Comparison of ENCODE assay signal across 10 cellular contexts in genomic region chr2:195612515-195613495, GRCh38. TPM values are rescaled to one million over a fixed set of nuclear protein-coding genes. Genes with fewer than 3 reads are reported as not detected.
DNase-seq lines count a peak whose midpoint lies in the region; ATAC-seq, FAIRE-seq and TF ChIP-seq lines count a peak whose summit lies in the region.
"Had no signal": no experiment of that assay in that cellular context is flagged by ENCODE, and none has a peak within 500 bp of the region (broad histone marks: within the 10 kb centered on the region; RNA-seq: fewer than 3 reads in every experiment).

No MANE protein-coding gene starts in this region.

- BruUV-seq in HCT116 (replicated peaks; lab: Mats Ljungman, UMichigan) = no TSS peak

- no peak overlapping the region for H3K9ac ChIP-seq in HCT116 (ENCODE audit: low read length)
- H3K9ac ChIP-seq in astrocyte (ENCODE audit: low read length) = peak overlapping the region; percentile 90
- peak overlapping the region; percentile 62 for H3K9ac ChIP-seq in skeletal muscle satellite cell (ENCODE audit: low read depth, low read length)

- peaks cover 32% of the 10 kb centered on the region for H3K4me1 Mint-ChIP-seq in astrocyte (ENCODE audit: low read depth, unreplicated experiment)

- H4K20me1 ChIP-seq in HCT116 (ENCODE audit: insufficient read depth) = no peaks in the 10 kb centered on the region
- H4K20me1 ChIP-seq in astrocyte (ENCODE audit: insufficient read depth, low read length) = no peaks in the 10 kb centered on the region
- H4K20me1 ChIP-seq in hepatocyte (ENCODE audit: insufficient read depth, poor library complexity, severe bottlenecking) = no peaks in the 10 kb centered on the region

- H3K36me3 Mint-ChIP-seq in astrocyte (ENCODE audit: low read depth, unreplicated experiment) = no peaks in the 10 kb centered on the region

- POLR2A ChIA-PET in HCT116 (lab: Charles Lee) = no interaction called here

- H3K27me3 ChIP-seq in HCT116 (ENCODE audit: insufficient read depth, low read length) (no peaks in the 10 kb centered on the region), astrocyte (ENCODE audit: insufficient read depth, low read length) (no peaks in the 10 kb centered on the region), hepatocyte (no peaks in the 10 kb centered on the region), skeletal muscle satellite cell (ENCODE audit: control insufficient read depth, insufficient read depth, low read length) (no peaks in the 10 kb centered on the region), ovary (no peaks in the 10 kb centered on the region)

- FAIRE-seq in astrocyte (lab: Jason Lieb, UNC) = peak; percentile 96
- FAIRE-seq: frontal cortex had no signal

- WGBS in hepatocyte (ENCODE audit: low lambda C conversion rate, missing lambda C conversion rate) = 36% methylated on average over 5 of the region's 5 CpGs
- WGBS in ovary, 3 donors = 15 to 20% (median 16%) methylated on average over 5 of the region's 5 CpGs

- no peak for TF ChIP-seq EP300 in ovary (IDR thresholded peaks at IDR 0.05)

- TF ChIP-seq RAD21 in HCT116 (IDR thresholded peaks at IDR 0.05; ENCODE audit: low read depth) = no peak

- TF ChIP-seq POLR2A in HCT116 (IDR thresholded peaks at IDR 0.05; ENCODE audit: borderline replicate concordance, extremely low read depth, insufficient read depth, insufficient read length) (no peak), ovary (IDR thresholded peaks at IDR 0.05) (no peak)

- H3K9me3 Mint-ChIP-seq in astrocyte (ENCODE audit: unreplicated experiment) = no peaks in the 10 kb centered on the region

- H3K9me2 ChIP-seq in HCT116 (ENCODE audit: insufficient read depth) (no peaks in the 10 kb centered on the region), hepatocyte (replicated peaks; ENCODE audit: insufficient read depth) (no peaks in the 10 kb centered on the region)

- H3K4me3 ChIP-seq in HCT116 (replicated peaks in 1 of 2; ENCODE audit: low read depth in 1 of 2, low read length in 2 of 2) = no peak overlapping the region
- H3K4me3 ChIP-seq in astrocyte (ENCODE audit: insufficient read depth, low read depth, low read length) = peak overlapping the region; percentile 56
- H3K4me3 ChIP-seq in hepatocyte = no peak overlapping the region
- peak overlapping the region; percentile 43 for H3K4me3 ChIP-seq in skeletal muscle satellite cell (ENCODE audit: low read length)
- no peak overlapping the region for H3K4me3 ChIP-seq in ovary

- H3K4me3 Mint-ChIP-seq in astrocyte (ENCODE audit: unreplicated experiment) = peak overlapping the region; percentile 84
- H3K4me3 Mint-ChIP-seq: activated CD8-positive, alpha-beta T cell treated with anti-CD3 and anti-CD28 coated beads, Interleukin-2, amount 10 ng/mL, durations not matched to agents 7 days and 5 days had no signal

- H3K9me3 ChIP-seq in HCT116 (ENCODE audit: control insufficient read depth in 1 of 2, insufficient read depth in 1 of 2, low read depth in 1 of 2, low read length in 2 of 2) (no peaks in the 10 kb centered on the region), astrocyte (ENCODE audit: insufficient read depth, low read depth, low read length) (no peaks in the 10 kb centered on the region), hepatocyte (ENCODE audit: low read depth) (no peaks in the 10 kb centered on the region), skeletal muscle satellite cell (replicated peaks; ENCODE audit: low read length) (no peaks in the 10 kb centered on the region), ovary (no peaks in the 10 kb centered on the region)

- H3K79me2 ChIP-seq in HCT116 (ENCODE audit: insufficient read depth, low read length) = no peaks in the 10 kb centered on the region
- H3K79me2 ChIP-seq in astrocyte (ENCODE audit: insufficient read depth, low read length) = no peaks in the 10 kb centered on the region
- no peaks in the 10 kb centered on the region for H3K79me2 ChIP-seq in hepatocyte

- H2AFZ ChIP-seq in HCT116 (ENCODE audit: low read depth, low read length, poor library complexity, severe bottlenecking) (peak overlapping the region; percentile 12), astrocyte (ENCODE audit: low read depth, low read length) (peak overlapping the region; percentile 8), hepatocyte (no peak overlapping the region)

- RAD21 ChIA-PET in HCT116 (lab: Charles Lee; ENCODE audit: low non-redundant PET in 1 of 2, low total read pairs in 2 of 2, uncharacterized antibody in 2 of 2, unreplicated experiment in 2 of 2) = no interaction called here

- CTCF ChIA-PET in HCT116 (lab: Charles Lee) = no interaction called here

- TF ChIP-seq CTCF in HCT116 (IDR thresholded peaks at IDR 0.05 in 2 of 3, conservative IDR thresholded peaks at IDR 0.05 in 1 of 3; ENCODE audit: borderline replicate concordance in 1 of 3, insufficient read depth in 1 of 3, low read depth in 2 of 3, low read length in 2 of 3) (no peak), astrocyte (IDR thresholded peaks at IDR 0.05; ENCODE audit: insufficient read depth, low read depth, low read length) (no peak), hepatocyte (IDR thresholded peaks at IDR 0.05; ENCODE audit: poor library complexity) (no peak), ovary (IDR thresholded peaks at IDR 0.05) (no peak)

- H3K4me1 ChIP-seq in HCT116 (ENCODE audit: control insufficient read depth in 1 of 2, insufficient read depth in 2 of 2, low read length in 2 of 2) = peaks cover 3 to 16% of the 10 kb centered on the region in 2 experiments; a peak in 3 of 4 replicates
- peaks cover 22% of the 10 kb centered on the region for H3K4me1 ChIP-seq in astrocyte (ENCODE audit: insufficient read depth, low read length)
- peaks cover 7% of the 10 kb centered on the region for H3K4me1 ChIP-seq in hepatocyte (ENCODE audit: insufficient read depth)
- H3K4me1 ChIP-seq in skeletal muscle satellite cell (ENCODE audit: control insufficient read depth, insufficient read depth, low read length) = peaks cover 20% of the 10 kb centered on the region
- peaks cover 3% of the 10 kb centered on the region for H3K4me1 ChIP-seq in ovary (ENCODE audit: insufficient read depth)

- DNase-seq in HCT116 (ENCODE audit: low read depth, low spot score) (no peak), astrocyte (ENCODE audit: low read depth) (peak; percentile 94), hepatocyte (ENCODE audit: low spot score) (peak; percentile 71), cerebellar nuclear complex (lab: John Stamatoyannopoulos, UW) (no peak), ovary (no peak)
- DNase-seq: activated CD8-positive, alpha-beta T cell treated with anti-CD3 and anti-CD28 coated beads, Interleukin-2, amount 10 ng/mL, durations not matched to agents 7 days and 5 days had no signal

- no peaks in the 10 kb centered on the region for H3K27me3 Mint-ChIP-seq in astrocyte (ENCODE audit: low read depth, unreplicated experiment)

- ATAC-seq in HCT116 (peak; percentile 49), HG03432 (IDR thresholded peaks at IDR 0.05; ENCODE audit: unreplicated experiment) (no peak), HG03521 (IDR thresholded peaks at IDR 0.05; ENCODE audit: unreplicated experiment) (no peak)
- ATAC-seq: activated CD8-positive, alpha-beta T cell treated with anti-CD3 and anti-CD28 coated beads, Interleukin-2, amount 10 ng/mL, durations not matched to agents 7 days and 5 days had no signal

- H3K4me2 ChIP-seq in HCT116 (ENCODE audit: low read length) (peak overlapping the region; percentile 41), astrocyte (ENCODE audit: low read length) (peak overlapping the region; percentile 83), hepatocyte (peak overlapping the region; percentile 67), skeletal muscle satellite cell (ENCODE audit: low read length) (peak overlapping the region; percentile 70)

- H3K36me3 ChIP-seq in HCT116 (ENCODE audit: control insufficient read depth in 1 of 2, insufficient read depth in 2 of 2, low read length in 2 of 2) (no peaks in the 10 kb centered on the region), astrocyte (ENCODE audit: insufficient read depth, low read length) (no peaks in the 10 kb centered on the region), hepatocyte (replicated peaks; ENCODE audit: insufficient read depth, low read depth) (no peaks in the 10 kb centered on the region), skeletal muscle satellite cell (ENCODE audit: insufficient read depth, low read length) (no peaks in the 10 kb centered on the region), ovary (no peaks in the 10 kb centered on the region)

- H3K27ac ChIP-seq in HCT116 (ENCODE audit: low read depth, low read length) (no peak overlapping the region), astrocyte (ENCODE audit: low read depth, low read length) (peak overlapping the region; percentile 93), hepatocyte (peak overlapping the region; percentile 76), ovary (no peak overlapping the region)

- peak overlapping the region; percentile 97 for H3K27ac Mint-ChIP-seq in astrocyte (ENCODE audit: unreplicated experiment)
- H3K27ac Mint-ChIP-seq: activated CD8-positive, alpha-beta T cell treated with anti-CD3 and anti-CD28 coated beads, Interleukin-2, amount 10 ng/mL, durations not matched to agents 7 days and 5 days had no signal

- intact Hi-C loops in HCT116 (cut with micrococcal nuclease) = no loop called here
- intact Hi-C loops in ovary (cut with DNase I) = no loop called here

TF ChIP-seq in HCT116, 20 proteins besides CTCF, POLR2A, EP300 and RAD21 (continues in another document):
- TF ChIP-seq TCF7L2 (IDR thresholded peaks at IDR 0.05; ENCODE audit: borderline replicate concordance, extremely low read depth, insufficient read depth, insufficient read length) = no peak

RNA-seq across cellular contexts. Expression of gene SLC39A10, which starts 44.2 kb away (rescaled TPM):
- 59.0 TPM for total RNA-seq in HCT116 (2021; ENCODE audit: unreplicated experiment)
- 9.2 and 10.9 TPM in 2 replicates for polyA plus RNA-seq in HCT116 (2012)
- 90.2 and 96.2 TPM in 2 replicates for total RNA-seq in astrocyte
- 69.4 and 80.2 TPM in 2 replicates for total RNA-seq in hepatocyte
- 32.1 and 33.5 TPM in 2 replicates for polyA plus RNA-seq in hepatocyte
- 20.8 and 27.4 TPM in 2 replicates for total RNA-seq in skeletal muscle satellite cell (2012; rRNA removed)
- 10 to 100 TPM; 15.0 to 33.5 (median 28.3) TPM for total RNA-seq in ovary
- polyA plus RNA-seq in ovary = 10 to 100 TPM in 1 of 2 donors, 1 to 10 TPM in 1; 9.1 to 12.0 TPM

Comparison
In these comparisons a context has a peak if more than half of its experiments do, and no peak if none do; other contexts are left out.
1. DNase-seq: peak in astrocyte (single experiment) and hepatocyte (single experiment); none in HCT116 (single experiment), cerebellar nuclear complex (0 of 2) and ovary (0 of 5).
2. H3K27ac ChIP-seq: peak in astrocyte (single experiment) and hepatocyte (single experiment); none in HCT116 (single experiment) and ovary (0 of 2).
3. H3K4me3 ChIP-seq: peak in astrocyte (single experiment) and skeletal muscle satellite cell (single experiment); none in HCT116 (0 of 2), hepatocyte (single experiment) and ovary (single experiment).
4. Peak in every context shown above with its lines, with median percentiles within 50 percentile points of each other: H3K4me2 ChIP-seq.